ENCODE assay signal across 1 cellular context in genomic region chr12:52708010-52708409, GRCh38.
TF ChIP-seq lines count a peak whose summit lies in the region.

No MANE protein-coding gene starts in this region.

TF ChIP-seq in K562, 482 proteins besides CTCF, POLR2A, EP300 and RAD21 (continued from another document and continues in another):
- TF ChIP-seq ZNF449 (CRISPR knock-in tag; IDR thresholded peaks at IDR 0.05) (no peak), RBM25 (IDR thresholded peaks at IDR 0.05; ENCODE audit: low read depth, low read length, severe bottlenecking) (no peak), ARID3B (CRISPR knock-in tag; IDR thresholded peaks at IDR 0.05; ENCODE audit: borderline replicate concordance) (no peak), MLLT1 (IDR thresholded peaks at IDR 0.05) (no peak), THRA (IDR thresholded peaks at IDR 0.05) (no peak), ZNF316 (IDR thresholded peaks at IDR 0.05) (no peak), HMG20A (CRISPR knock-in tag; conservative IDR thresholded peaks at IDR 0.05) (no peak), ZNF668 (CRISPR knock-in tag; IDR thresholded peaks at IDR 0.05) (no peak), TFE3 (CRISPR knock-in tag; IDR thresholded peaks at IDR 0.05) (no peak), ILK (tag; IDR thresholded peaks at IDR 0.05; ENCODE audit: borderline replicate concordance, low read depth) (no peak), HBP1 (CRISPR knock-in tag; IDR thresholded peaks at IDR 0.05) (no peak), ZNF75A (CRISPR knock-in tag; IDR thresholded peaks at IDR 0.05) (no peak), ZNF282 (CRISPR knock-in tag; IDR thresholded peaks at IDR 0.05) (no peak), ZNF766 (CRISPR knock-in tag; conservative IDR thresholded peaks at IDR 0.05) (no peak), ZBTB17 (CRISPR knock-in tag; IDR thresholded peaks at IDR 0.05) (no peak), MBD2 (IDR thresholded peaks at IDR 0.05; ENCODE audit: borderline replicate concordance, low read depth) (no peak), ZNF124 (CRISPR knock-in tag; IDR thresholded peaks at IDR 0.05) (no peak), SRSF3 (IDR thresholded peaks at IDR 0.05; ENCODE audit: insufficient read depth, low read length) (no peak), NUFIP1 (IDR thresholded peaks at IDR 0.05; ENCODE audit: partially characterized antibody) (no peak), HES1 (IDR thresholded peaks at IDR 0.05; ENCODE audit: low read depth) (no peak), OTX1 (CRISPR knock-in tag; IDR thresholded peaks at IDR 0.05) (no peak), HNRNPK (IDR thresholded peaks at IDR 0.05; ENCODE audit: low read depth, low read length, poor library complexity, severe bottlenecking) (no peak), KDM4B (IDR thresholded peaks at IDR 0.05; ENCODE audit: borderline replicate concordance in 2 of 2, low read depth in 1 of 2) (no peak), KDM5B (IDR thresholded peaks at IDR 0.05; ENCODE audit: insufficient replicate concordance, low read depth, low read length) (no peak), SREBF1 (IDR thresholded peaks at IDR 0.05; ENCODE audit: borderline replicate concordance, low read depth, low read length) (no peak), GATAD2A (IDR thresholded peaks at IDR 0.05) (no peak), MEIS2 (IDR thresholded peaks at IDR 0.05; ENCODE audit: partially characterized antibody) (peak; percentile 49), FUS (optimal IDR thresholded peaks at IDR 0.05; ENCODE audit: low read depth, low read length) (no peak), SMARCB1 (IDR thresholded peaks at IDR 0.05; ENCODE audit: insufficient read length, low read depth) (no peak), PTRF (tag; IDR thresholded peaks at IDR 0.05) (no peak), SMAD3 (CRISPR knock-in tag; conservative IDR thresholded peaks at IDR 0.05) (no peak), CHAMP1 (IDR thresholded peaks at IDR 0.05) (no peak), ZBTB12 (CRISPR knock-in tag; IDR thresholded peaks at IDR 0.05) (no peak), PYGO2 (tag; IDR thresholded peaks at IDR 0.05) (no peak), MAX (CRISPR knock-in tag; IDR thresholded peaks at IDR 0.05) (no peak), ZMIZ1 (IDR thresholded peaks at IDR 0.05; ENCODE audit: low read depth in 2 of 2, low read length in 2 of 2) (no peak), PML (IDR thresholded peaks at IDR 0.05; ENCODE audit: low read length) (no peak), ELF1 (tag; IDR thresholded peaks at IDR 0.05) (no peak), TCF3 (CRISPR knock-in tag; IDR thresholded peaks at IDR 0.05) (peak; percentile 59), POLR2AphosphoS5 (IDR thresholded peaks at IDR 0.05; ENCODE audit: control insufficient read depth, insufficient read depth, low read depth, low read length) (no peak), ZBTB9 (CRISPR knock-in tag; IDR thresholded peaks at IDR 0.05) (no peak), HLTF (IDR thresholded peaks at IDR 0.05) (no peak), ASH1L (IDR thresholded peaks at IDR 0.05; ENCODE audit: borderline replicate concordance, low read depth, partially characterized antibody) (no peak), CREB1 (IDR thresholded peaks at IDR 0.05) (no peak), CREB1 (CRISPR knock-in tag; IDR thresholded peaks at IDR 0.05) (no peak), ZBTB1 (CRISPR knock-in tag; IDR thresholded peaks at IDR 0.05; ENCODE audit: borderline replicate concordance, low read depth) (no peak), RBM17 (IDR thresholded peaks at IDR 0.05; ENCODE audit: borderline replicate concordance, low read depth, low read length) (no peak), TEAD2 (tag; IDR thresholded peaks at IDR 0.05) (no peak), JUNB (CRISPR knock-in tag; conservative IDR thresholded peaks at IDR 0.05) (no peak)
